17 cellular contexts compared by ENCODE assay signal in the genomic region with DNA sequence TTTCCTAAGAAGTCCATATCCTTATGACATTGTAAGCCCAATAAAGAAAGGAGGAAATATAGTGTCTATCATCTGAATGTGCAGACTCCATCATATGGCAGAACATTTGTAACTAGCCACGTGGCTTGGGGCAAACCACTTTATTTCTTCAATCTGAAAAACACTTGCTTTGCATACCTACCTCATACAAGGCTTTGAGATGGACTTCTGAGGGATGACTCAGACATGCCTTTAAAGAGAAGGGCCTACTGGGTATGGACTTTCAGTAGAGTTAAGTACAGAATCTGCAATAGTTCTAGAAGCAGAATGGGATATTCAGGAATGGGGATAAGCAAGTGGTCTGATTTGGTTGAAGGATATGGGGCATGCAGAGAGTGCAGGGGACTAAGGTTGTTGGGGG. TPM values are rescaled to one million over a fixed set of nuclear protein-coding genes. Genes with fewer than 3 reads are reported as not detected.
DNase-seq lines count a peak whose midpoint lies in the region; FAIRE-seq and TF ChIP-seq lines count a peak whose summit lies in the region.
"Had no signal": no experiment of that assay in that cellular context is flagged by ENCODE, and none has a peak within 500 bp of the region (broad histone marks: within the 10 kb centered on the region; RNA-seq: fewer than 3 reads in every experiment).

No MANE protein-coding gene starts in this region.

- TF ChIP-seq CTCF in astrocyte (IDR thresholded peaks at IDR 0.05; ENCODE audit: insufficient read depth, low read depth, low read length) (no peak), epithelial cell of esophagus (IDR thresholded peaks at IDR 0.05; ENCODE audit: insufficient read depth, low read depth, low read length, missing control alignments) (no peak), WERI-Rb-1 (IDR thresholded peaks at IDR 0.05; ENCODE audit: low read depth, low read length) (no peak)

- H3K9me3 Mint-ChIP-seq in astrocyte (ENCODE audit: unreplicated experiment) = peaks cover 5% of the 10 kb centered on the region
- H3K9me3 Mint-ChIP-seq: CD14-positive monocyte, T-cell had no signal

- no peaks in the 10 kb centered on the region for H3K9me3 ChIP-seq in astrocyte (ENCODE audit: insufficient read depth, low read depth, low read length)
- no peaks in the 10 kb centered on the region for H3K9me3 ChIP-seq in WERI-Rb-1 (ENCODE audit: severe bottlenecking)

- H3K27ac ChIP-seq in astrocyte (ENCODE audit: low read depth, low read length) (no peak overlapping the region), WERI-Rb-1 (no peak overlapping the region)

- peaks cover 4% of the 10 kb centered on the region for H3K27me3 Mint-ChIP-seq in astrocyte (ENCODE audit: low read depth, unreplicated experiment)

- H3K27ac Mint-ChIP-seq in astrocyte (ENCODE audit: unreplicated experiment) = no peak overlapping the region
- H3K27ac Mint-ChIP-seq: CD14-positive monocyte, T-cell had no signal

- H3K4me3 Mint-ChIP-seq in astrocyte (ENCODE audit: unreplicated experiment) = no peak overlapping the region
- H3K4me3 Mint-ChIP-seq: CD14-positive monocyte, T-cell had no signal

- DNase-seq in ELR (ENCODE audit: low read depth) (peak; percentile 34), LHCN-M2 (ENCODE audit: low read depth) (peak; percentile 32), astrocyte (ENCODE audit: low read depth) (peak; percentile 30), epithelial cell of esophagus (ENCODE audit: low read depth) (peak; percentile 44), WERI-Rb-1 (no peak), T-helper 9 cell (no peak), NCI-H187 (lab: John Stamatoyannopoulos, UW) (no peak)
- DNase-seq in activated effector memory CD4-positive, alpha-beta T cell treated with Interleukin-2 at 50 U/mL for 16 hours = no peak
- DNase-seq: ACHN, AML-193, COR-L47, HCEC 1CT, NCI-H1417 treated with DMSO at 0.1 percent for 48 hours, NCI-H2029, NCI-H2171, T-cell had no signal

- peaks cover 25% of the 10 kb centered on the region for H3K4me1 Mint-ChIP-seq in astrocyte (ENCODE audit: low read depth, unreplicated experiment)
- H3K4me1 Mint-ChIP-seq: CD14-positive monocyte, T-cell had no signal

- H2AFZ ChIP-seq in astrocyte (ENCODE audit: low read depth, low read length) = no peak overlapping the region

- H3K4me2 ChIP-seq in astrocyte (ENCODE audit: low read length) = no peak overlapping the region

- H3K36me3 Mint-ChIP-seq in astrocyte (ENCODE audit: low read depth, unreplicated experiment) = no peaks in the 10 kb centered on the region
- H3K36me3 Mint-ChIP-seq: CD14-positive monocyte, T-cell had no signal

- H3K4me3 ChIP-seq in astrocyte (ENCODE audit: insufficient read depth, low read depth, low read length) (no peak overlapping the region), epithelial cell of esophagus (ENCODE audit: low read length) (no peak overlapping the region), WERI-Rb-1 (ENCODE audit: low read depth, low read length) (no peak overlapping the region)

- no peak for FAIRE-seq in astrocyte (lab: Jason Lieb, UNC)

- H3K27me3 ChIP-seq in astrocyte (ENCODE audit: insufficient read depth, low read length) = no peaks in the 10 kb centered on the region
- no peaks in the 10 kb centered on the region for H3K27me3 ChIP-seq in WERI-Rb-1 (ENCODE audit: insufficient read depth, low read depth, severe bottlenecking)

- peaks cover 22% of the 10 kb centered on the region for H3K4me1 ChIP-seq in astrocyte (ENCODE audit: insufficient read depth, low read length)

- H4K20me1 ChIP-seq in astrocyte (ENCODE audit: insufficient read depth, low read length) = no peaks in the 10 kb centered on the region

- H3K9ac ChIP-seq in astrocyte (ENCODE audit: low read length) = no peak overlapping the region

- H3K36me3 ChIP-seq in astrocyte (ENCODE audit: insufficient read depth, low read length) (no peaks in the 10 kb centered on the region), WERI-Rb-1 (no peaks in the 10 kb centered on the region)

- H3K79me2 ChIP-seq in astrocyte (ENCODE audit: insufficient read depth, low read length) = no peaks in the 10 kb centered on the region

RNA-seq across cellular contexts. Expression of gene DHX8, which starts 12.0 kb away (rescaled TPM):
- total RNA-seq in LHCN-M2 (2014; rRNA removed) = 35.8 and 41.8 TPM in 2 replicates
- 27.6 TPM for polyA plus RNA-seq in LHCN-M2 (2012)
- total RNA-seq in astrocyte = 48.5 and 61.1 TPM in 2 replicates

Comparison
In these comparisons a context has a peak if more than half of its experiments do, and no peak if none do; other contexts are left out.
1. DNase-seq: peak in ELR (single experiment), LHCN-M2 (single experiment), astrocyte (single experiment) and epithelial cell of esophagus (single experiment); none in activated effector memory CD4-positive, alpha-beta T cell treated with Interleukin-2 at 50 U/mL for 16 hours (single experiment), WERI-Rb-1 (single experiment), T-helper 9 cell (single experiment) and NCI-H187 (0 of 2).